In genomic region chr9:30711591-30711990, GRCh38 we compare ENCODE assay signal across 21 cellular contexts.
DNase-seq lines count a peak whose midpoint lies in the region; ATAC-seq, FAIRE-seq and TF ChIP-seq lines count a peak whose summit lies in the region.
"Had no signal": no experiment of that assay in that cellular context is flagged by ENCODE, and none has a peak within 500 bp of the region (broad histone marks: within the 10 kb centered on the region; RNA-seq: fewer than 3 reads in every experiment).

No MANE protein-coding gene starts in this region.

- CTCF ChIA-PET in MCF 10A (lab: Yijun Ruan, JAX) = no interaction called here
- CTCF ChIA-PET in activated CD4-positive, alpha-beta T cell treated with anti-CD3 and anti-CD28 coated beads for 36 hours (lab: Charles Lee) = no interaction called here

- H3K36me3 Mint-ChIP-seq in MCF 10A (ENCODE audit: insufficient read depth, unreplicated experiment) = no peaks in the 10 kb centered on the region
- H3K36me3 Mint-ChIP-seq in activated CD4-positive, alpha-beta T cell treated with anti-CD3 and anti-CD28 coated beads for 36 hours (ENCODE audit: low read depth) = no peaks in the 10 kb centered on the region
- H3K36me3 Mint-ChIP-seq: CD8-positive, alpha-beta T cell had no signal

- BruUV-seq in MCF 10A (replicated peaks; lab: Mats Ljungman, UMichigan) = no TSS peak

- H3K27me3 Mint-ChIP-seq in MCF 10A (ENCODE audit: insufficient read depth, unreplicated experiment) = peaks cover 14% of the 10 kb centered on the region
- no peaks in the 10 kb centered on the region for H3K27me3 Mint-ChIP-seq in activated CD4-positive, alpha-beta T cell treated with anti-CD3 and anti-CD28 coated beads for 36 hours
- H3K27me3 Mint-ChIP-seq: B cell; CD4-positive, alpha-beta T cell had no signal

- POLR2A ChIA-PET in MCF 10A (lab: Yijun Ruan, JAX) = no interaction called here
- POLR2A ChIA-PET in activated CD4-positive, alpha-beta T cell treated with anti-CD3 and anti-CD28 coated beads for 36 hours (lab: Charles Lee) = no interaction called here

- no peak for TF ChIP-seq POLR2A in breast epithelium (IDR thresholded peaks at IDR 0.05)

- ATAC-seq in activated CD4-positive, alpha-beta T cell treated with anti-CD3 and anti-CD28 coated beads for 36 hours = no peak
- no peak for ATAC-seq in HG03565 (IDR thresholded peaks at IDR 0.05; ENCODE audit: unreplicated experiment)
- ATAC-seq: A549; CD8-positive, alpha-beta T cell had no signal

- H3K27me3 ChIP-seq in breast epithelium (no peaks in the 10 kb centered on the region), bronchial epithelial cell (ENCODE audit: control insufficient read depth, insufficient read depth, low read length) (no peaks in the 10 kb centered on the region)
- H3K27me3 ChIP-seq: BLaER1 treated with 17β-estradiol and CSF1 and Interleukin-3, amounts not matched to agents 10 nM and 100 nM had no signal

- H3K4me3 ChIP-seq in breast epithelium = no peak overlapping the region
- no peak overlapping the region for H3K4me3 ChIP-seq in bronchial epithelial cell (ENCODE audit: low read depth, low read length)
- H3K4me3 ChIP-seq in epithelial cell of esophagus (ENCODE audit: low read length) = no peak overlapping the region
- H3K4me3 ChIP-seq: A549; BLaER1 treated with 17β-estradiol and CSF1 and Interleukin-3, amounts not matched to agents 10 nM and 100 nM had no signal

- no peak overlapping the region for H3K27ac Mint-ChIP-seq in MCF 10A (ENCODE audit: low read depth, unreplicated experiment)
- H3K27ac Mint-ChIP-seq in activated CD4-positive, alpha-beta T cell treated with anti-CD3 and anti-CD28 coated beads for 36 hours = no peak overlapping the region
- H3K27ac Mint-ChIP-seq: B cell; CD4-positive, alpha-beta T cell; CD8-positive, alpha-beta T cell had no signal

- H3K27ac ChIP-seq in breast epithelium = no peak overlapping the region
- H3K27ac ChIP-seq: 22Rv1; A549; BLaER1 treated with 17β-estradiol and CSF1 and Interleukin-3, amounts not matched to agents 10 nM and 100 nM; C4-2B had no signal

- no peak for FAIRE-seq in bronchial epithelial cell (lab: Jason Lieb, UNC)
- FAIRE-seq: A549, D721Med, GM12891, GM19239 had no signal

- intact Hi-C loops in MCF 10A (cut with micrococcal nuclease) = no loop called here
- intact Hi-C loops in breast epithelium (cut with DNase I; ENCODE audit: low total_unique reads) = no loop called here
- intact Hi-C loops in activated CD4-positive, alpha-beta T cell treated with anti-CD3 and anti-CD28 coated beads for 36 hours (cut with DNase I, micrococcal nuclease) = no loop called here

- no peaks in the 10 kb centered on the region for H3K4me1 ChIP-seq in breast epithelium
- H3K4me1 ChIP-seq: A549; BLaER1 treated with 17β-estradiol and CSF1 and Interleukin-3, amounts not matched to agents 10 nM and 100 nM; Caco-2 had no signal

- H3K36me3 ChIP-seq in breast epithelium (no peaks in the 10 kb centered on the region), bronchial epithelial cell (ENCODE audit: control insufficient read depth, insufficient read depth, low read length) (no peaks in the 10 kb centered on the region)
- H3K36me3 ChIP-seq: BLaER1 treated with 17β-estradiol and CSF1 and Interleukin-3, amounts not matched to agents 10 nM and 100 nM had no signal

- H3K9me3 Mint-ChIP-seq in MCF 10A (ENCODE audit: unreplicated experiment) = no peaks in the 10 kb centered on the region
- H3K9me3 Mint-ChIP-seq in activated CD4-positive, alpha-beta T cell treated with anti-CD3 and anti-CD28 coated beads for 36 hours (ENCODE audit: low read depth) = no peaks in the 10 kb centered on the region
- H3K9me3 Mint-ChIP-seq: CD4-positive, alpha-beta T cell; CD8-positive, alpha-beta T cell had no signal

- TF ChIP-seq CTCF in MCF 10A (IDR thresholded peaks at IDR 0.05; ENCODE audit: unreplicated experiment) (no peak), breast epithelium (IDR thresholded peaks at IDR 0.05) (no peak), bronchial epithelial cell (IDR thresholded peaks at IDR 0.05; ENCODE audit: insufficient read depth, low read length, severe bottlenecking) (no peak), epithelial cell of esophagus (IDR thresholded peaks at IDR 0.05; ENCODE audit: insufficient read depth, low read depth, low read length, missing control alignments) (no peak)

- no peaks in the 10 kb centered on the region for H3K4me1 Mint-ChIP-seq in MCF 10A (ENCODE audit: insufficient read depth, unreplicated experiment)
- no peaks in the 10 kb centered on the region for H3K4me1 Mint-ChIP-seq in activated CD4-positive, alpha-beta T cell treated with anti-CD3 and anti-CD28 coated beads for 36 hours
- H3K4me1 Mint-ChIP-seq: B cell had no signal

- no peaks in the 10 kb centered on the region for H3K9me3 ChIP-seq in breast epithelium
- H3K9me3 ChIP-seq: A549; BLaER1 treated with 17β-estradiol and CSF1 and Interleukin-3, amounts not matched to agents 10 nM and 100 nM; Caco-2 had no signal

- DNase-seq in MCF 10A (ENCODE audit: unreplicated experiment) (peak; percentile 23), breast epithelium (ENCODE audit: low spot score in 2 of 2) (no peak), bronchial epithelial cell (ENCODE audit: low read depth) (peak; percentile 61), epithelial cell of esophagus (ENCODE audit: low read depth) (peak; percentile 69)
- DNase-seq in activated CD4-positive, alpha-beta T cell treated with anti-CD3 and anti-CD28 coated beads for 36 hours = no peak
- DNase-seq: AML-193; Caco-2; Calu3; CD4-positive, alpha-beta T cell; CD8-positive, alpha-beta T cell; DMS79 treated with DMSO at 0.1 percent for 48 hours; GF-D8 had no signal

- H3K4me3 Mint-ChIP-seq in MCF 10A (ENCODE audit: unreplicated experiment) = no peak overlapping the region
- H3K4me3 Mint-ChIP-seq in activated CD4-positive, alpha-beta T cell treated with anti-CD3 and anti-CD28 coated beads for 36 hours = no peak overlapping the region
- H3K4me3 Mint-ChIP-seq: B cell; CD4-positive, alpha-beta T cell; CD8-positive, alpha-beta T cell had no signal

Comparison
In these comparisons a context has a peak if more than half of its experiments do, and no peak if none do; other contexts are left out.
1. DNase-seq: peak in MCF 10A (single experiment), bronchial epithelial cell (single experiment) and epithelial cell of esophagus (single experiment); none in breast epithelium (0 of 2) and activated CD4-positive, alpha-beta T cell treated with anti-CD3 and anti-CD28 coated beads for 36 hours (single experiment).